1 cellular context compared by ENCODE assay signal in genomic region chr15:92151741-92152140, GRCh38.
TF ChIP-seq lines count a peak whose summit lies in the region.

No MANE protein-coding gene starts in this region.

TF ChIP-seq in SK-N-SH, 30 proteins besides CTCF, POLR2A, EP300 and RAD21 (continued from another document):
- TF ChIP-seq, protein P1, sequence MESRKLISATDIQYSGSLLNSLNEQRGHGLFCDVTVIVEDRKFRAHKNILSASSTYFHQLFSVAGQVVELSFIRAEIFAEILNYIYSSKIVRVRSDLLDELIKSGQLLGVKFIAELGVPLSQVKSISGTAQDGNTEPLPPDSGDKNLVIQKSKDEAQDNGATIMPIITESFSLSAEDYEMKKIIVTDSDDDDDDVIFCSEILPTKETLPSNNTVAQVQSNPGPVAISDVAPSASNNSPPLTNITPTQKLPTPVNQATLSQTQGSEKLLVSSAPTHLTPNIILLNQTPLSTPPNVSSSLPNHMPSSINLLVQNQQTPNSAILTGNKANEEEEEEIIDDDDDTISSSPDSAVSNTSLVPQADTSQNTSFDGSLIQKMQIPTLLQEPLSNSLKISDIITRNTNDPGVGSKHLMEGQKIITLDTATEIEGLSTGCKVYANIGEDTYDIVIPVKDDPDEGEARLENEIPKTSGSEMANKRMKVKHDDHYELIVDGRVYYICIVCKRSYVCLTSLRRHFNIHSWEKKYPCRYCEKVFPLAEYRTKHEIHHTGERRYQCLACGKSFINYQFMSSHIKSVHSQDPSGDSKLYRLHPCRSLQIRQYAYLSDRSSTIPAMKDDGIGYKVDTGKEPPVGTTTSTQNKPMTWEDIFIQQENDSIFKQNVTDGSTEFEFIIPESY (IDR thresholded peaks at IDR 0.05; ENCODE audit: borderline replicate concordance, low read depth), result no peak
TF ChIP-seq in SK-N-SH: peak in this region for 0.
